In the genomic region with DNA sequence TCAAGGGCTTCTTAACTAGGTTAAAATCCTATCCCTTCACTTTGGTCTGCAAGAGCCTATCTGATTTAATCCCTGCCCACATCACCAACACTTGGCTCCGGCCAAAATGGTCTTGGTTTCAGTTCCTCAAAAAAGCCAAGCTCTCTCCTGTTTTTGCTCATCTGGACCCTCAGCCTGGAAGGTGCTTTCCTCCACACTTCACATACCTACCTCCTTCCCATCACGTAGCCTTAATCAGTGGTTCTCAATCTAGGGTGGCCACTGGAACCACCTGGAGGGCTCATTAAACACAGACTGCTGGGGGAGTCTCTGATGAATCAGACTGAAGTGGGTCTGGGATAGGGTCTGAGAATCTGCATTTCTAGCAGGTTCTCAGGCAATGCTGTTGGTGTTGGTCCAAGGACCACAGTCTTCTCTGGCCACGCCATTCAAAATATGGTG, we compare ENCODE assay signal across 13 cellular contexts.
DNase-seq lines count a peak whose midpoint lies in the region; ATAC-seq and TF ChIP-seq lines count a peak whose summit lies in the region.
"Had no signal": no experiment of that assay in that cellular context is flagged by ENCODE, and none has a peak within 500 bp of the region (broad histone marks: within the 10 kb centered on the region; RNA-seq: fewer than 3 reads in every experiment).

No MANE protein-coding gene starts in this region.

- H3K36me3 ChIP-seq in aorta (ENCODE audit: control insufficient read depth in 1 of 2, insufficient read depth in 2 of 2, low read length in 1 of 2) = no peaks in the 10 kb centered on the region
- H3K36me3 ChIP-seq in gastrocnemius medialis = no peaks in the 10 kb centered on the region

- H3K4me1 Mint-ChIP-seq in activated naive CD8-positive, alpha-beta T cell (ENCODE audit: low read depth) = peaks cover 2% of the 10 kb centered on the region
- H3K4me1 Mint-ChIP-seq in activated naive CD8-positive, alpha-beta T cell treated with anti-CD3 and anti-CD28 coated beads for 36 hours = no peaks in the 10 kb centered on the region

- no peak overlapping the region for H3K4me3 ChIP-seq in aorta (ENCODE audit: low read length in 2 of 2)
- H3K4me3 ChIP-seq in gastrocnemius medialis = no peak overlapping the region
- H3K4me3 ChIP-seq: A549 had no signal

- no peak for DNase-seq in activated naive CD8-positive, alpha-beta T cell treated with anti-CD3 and anti-CD28 coated beads for 36 hours
- DNase-seq in aorta = no peak
- DNase-seq in ACHN = no peak
- no peak for DNase-seq in NCI-H524 (lab: John Stamatoyannopoulos, UW)
- no peak for DNase-seq in gastrocnemius medialis
- DNase-seq: NCI-H526, substantia nigra had no signal

- H3K4me1 ChIP-seq in aorta (ENCODE audit: control insufficient read depth in 1 of 2, insufficient read depth in 2 of 2, low read length in 2 of 2) (no peaks in the 10 kb centered on the region), gastrocnemius medialis (peaks cover 0 to 12% of the 10 kb centered on the region in 2 donors)

- H3K9me3 ChIP-seq in aorta (ENCODE audit: control insufficient read depth, low read length) (no peaks in the 10 kb centered on the region), gastrocnemius medialis (no peaks in the 10 kb centered on the region)
- H3K9me3 ChIP-seq: A549 had no signal

- no peak overlapping the region for H3K27ac ChIP-seq in aorta (ENCODE audit: low read depth in 1 of 2, low read length in 2 of 2)
- no peak overlapping the region for H3K27ac ChIP-seq in gastrocnemius medialis
- H3K27ac ChIP-seq: A549 had no signal

- peak overlapping the region; percentile 16 for H3K27ac Mint-ChIP-seq in activated naive CD8-positive, alpha-beta T cell
- no peak overlapping the region for H3K27ac Mint-ChIP-seq in activated naive CD8-positive, alpha-beta T cell treated with anti-CD3 and anti-CD28 coated beads for 36 hours
- H3K27ac Mint-ChIP-seq: T-helper 1 cell treated with Interleukin-12 subunit alpha and Interleukin-12 subunit beta and Interleukin-4 antibody, amounts not matched to agents 30 μg/mL and 1 μg/mL, for 36 hours had no signal

- no peak overlapping the region for H3K4me3 Mint-ChIP-seq in activated naive CD8-positive, alpha-beta T cell
- H3K4me3 Mint-ChIP-seq in activated naive CD8-positive, alpha-beta T cell treated with anti-CD3 and anti-CD28 coated beads for 36 hours = no peak overlapping the region
- H3K4me3 Mint-ChIP-seq: central memory CD8-positive, alpha-beta T cell; T-helper 1 cell treated with Interleukin-12 subunit alpha and Interleukin-12 subunit beta and Interleukin-4 antibody, amounts not matched to agents 30 μg/mL and 1 μg/mL, for 36 hours had no signal

- 94 to 99% methylated on average over 3 of the region's 3 CpGs for WGBS in aorta, 2 donors

- H3K36me3 Mint-ChIP-seq in activated naive CD8-positive, alpha-beta T cell = peaks cover 71% of the 10 kb centered on the region
- H3K36me3 Mint-ChIP-seq in activated naive CD8-positive, alpha-beta T cell treated with anti-CD3 and anti-CD28 coated beads for 36 hours = peaks cover 83% of the 10 kb centered on the region

- intact Hi-C loops in aorta (cut with DNase I) (no loop called here), gastrocnemius medialis (cut with DNase I; ENCODE audit: low total_unique reads) (no loop called here)

- no peaks in the 10 kb centered on the region for H3K27me3 ChIP-seq in aorta (ENCODE audit: control insufficient read depth in 1 of 2, insufficient read depth in 2 of 2, low read length in 1 of 2)
- no peaks in the 10 kb centered on the region for H3K27me3 ChIP-seq in gastrocnemius medialis

- ATAC-seq in HG02623 (IDR thresholded peaks at IDR 0.05; ENCODE audit: unreplicated experiment) = peak; percentile 95
- ATAC-seq in HG03460 (IDR thresholded peaks at IDR 0.05; ENCODE audit: unreplicated experiment) = peak; percentile 94
- no peak for ATAC-seq in aorta (ENCODE audit: low FRiP score)
- ATAC-seq in gastrocnemius medialis = no peak
- ATAC-seq: A549 had no signal

- no peak for TF ChIP-seq POLR2A in gastrocnemius medialis (IDR thresholded peaks at IDR 0.05)

- TF ChIP-seq CTCF in gastrocnemius medialis (IDR thresholded peaks at IDR 0.05 in 4 of 5, conservative IDR thresholded peaks at IDR 0.05 in 1 of 5) = no peak

- peaks cover 33% of the 10 kb centered on the region for H3K9me3 Mint-ChIP-seq in activated naive CD8-positive, alpha-beta T cell (ENCODE audit: low read depth)
- peaks cover 53% of the 10 kb centered on the region for H3K9me3 Mint-ChIP-seq in activated naive CD8-positive, alpha-beta T cell treated with anti-CD3 and anti-CD28 coated beads for 36 hours

- in situ Hi-C loops in ACHN (cut with HindIII; ENCODE audit: low pct_ligation_motif_present, low pct_unique_long_range_greater_than_20kb, low sequenced_read_pairs) (loop anchor here (25.0 kb wide), 1 partner anchor 464 kb away; no protein-coding TSS in a partner anchor), gastrocnemius medialis (cut with MboI; ENCODE audit: low sequenced_read_pairs in 4 of 4) (no loop called here)

- no peaks in the 10 kb centered on the region for H3K27me3 Mint-ChIP-seq in activated naive CD8-positive, alpha-beta T cell
- H3K27me3 Mint-ChIP-seq in activated naive CD8-positive, alpha-beta T cell treated with anti-CD3 and anti-CD28 coated beads for 36 hours = no peaks in the 10 kb centered on the region
- H3K27me3 Mint-ChIP-seq: central memory CD8-positive, alpha-beta T cell had no signal

Comparison
In these comparisons a context has a peak if more than half of its experiments do, and no peak if none do; other contexts are left out.
1. ATAC-seq: peak in HG02623 (single experiment) and HG03460 (single experiment); none in aorta (single experiment) and gastrocnemius medialis (0 of 2).